In the genomic region with DNA sequence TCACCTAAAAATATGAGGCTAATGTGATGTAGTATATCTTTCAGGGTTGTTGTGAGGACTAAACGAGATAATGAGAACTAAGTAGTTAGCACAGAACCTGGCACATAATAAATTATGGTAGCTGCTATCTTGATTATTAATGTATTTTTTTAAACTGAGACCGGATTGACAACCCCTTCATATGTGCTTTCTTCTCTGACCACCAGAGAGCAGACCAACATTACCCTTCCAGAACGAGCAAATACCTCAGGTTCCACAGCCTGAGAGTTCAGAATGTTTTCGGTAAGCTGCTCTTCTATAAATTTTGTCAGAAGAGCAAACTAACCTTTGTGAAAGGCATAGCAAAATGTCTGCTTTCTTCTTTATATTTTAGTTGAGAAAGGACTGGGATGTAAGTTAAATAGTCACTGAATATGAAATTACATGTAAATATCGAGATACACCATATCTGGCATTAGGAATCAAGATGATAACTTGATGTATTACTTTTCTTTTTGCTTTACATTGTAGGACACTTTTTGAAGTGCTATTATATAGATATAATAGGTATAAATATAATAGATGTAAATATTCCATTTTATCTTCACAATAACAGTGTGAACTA, we compare ENCODE assay signal across 8 cellular contexts. TPM values are rescaled to one million over a fixed set of nuclear protein-coding genes. Genes with fewer than 3 reads are reported as not detected.
DNase-seq lines count a peak whose midpoint lies in the region; TF ChIP-seq lines count a peak whose summit lies in the region.

No MANE protein-coding gene starts in this region.

- peak overlapping the region in 8 of 11 experiments; percentile 30 to 70 (median 45); a peak in 13 of 22 replicates for H3K4me2 ChIP-seq in BLaER1 treated with 17β-estradiol and CSF1 and Interleukin-3, amounts not matched to agents 10 nM and 100 nM

- TF ChIP-seq POLR2A in prostate gland (IDR thresholded peaks at IDR 0.05) = no peak

- no peak overlapping the region for H3K9ac ChIP-seq in BLaER1 treated with 17β-estradiol and CSF1 and Interleukin-3, amounts not matched to agents 10 nM and 100 nM

- H4K20me1 ChIP-seq in BLaER1 treated with 17β-estradiol and CSF1 and Interleukin-3, amounts not matched to agents 10 nM and 100 nM = no peaks in the 10 kb centered on the region

- intact Hi-C loops in prostate gland (cut with DNase I) = no loop called here

- no peaks in the 10 kb centered on the region for H3K27me3 ChIP-seq in BLaER1 treated with 17β-estradiol and CSF1 and Interleukin-3, amounts not matched to agents 10 nM and 100 nM
- no peaks in the 10 kb centered on the region for H3K27me3 ChIP-seq in prostate gland (replicated peaks; ENCODE audit: insufficient read depth)
- no peaks in the 10 kb centered on the region for H3K27me3 ChIP-seq in MG63

- H3K9me3 ChIP-seq in BLaER1 treated with 17β-estradiol and CSF1 and Interleukin-3, amounts not matched to agents 10 nM and 100 nM (replicated peaks in 1 of 11) = no peaks in the 10 kb centered on the region
- H3K9me3 ChIP-seq in prostate gland (no peaks in the 10 kb centered on the region), MG63 (no peaks in the 10 kb centered on the region)

- TF ChIP-seq CTCF in GM10248 (IDR thresholded peaks at IDR 0.05; ENCODE audit: control extremely low read depth, extremely low read depth, low read depth, missing control alignments) (peak; percentile 61), LNCAP (IDR thresholded peaks at IDR 0.05) (peak; percentile 55), VCaP (conservative IDR thresholded peaks at IDR 0.05) (peak; percentile 91), fibroblast of mammary gland (conservative IDR thresholded peaks at IDR 0.05; ENCODE audit: control insufficient read depth, insufficient read depth, low read depth, low read length) (peak; percentile 67), prostate gland (IDR thresholded peaks at IDR 0.05) (peak in 3 of 4 experiments; percentile 38 to 61 (median 60))

- DNase-seq in GM10248 (ENCODE audit: extremely low spot score) (peak; percentile 26), fibroblast of mammary gland (ENCODE audit: low read depth) (peak; percentile 64), prostate gland (ENCODE audit: low spot score) (no peak), NOMO-1 (lab: John Stamatoyannopoulos, UW; ENCODE audit: unreplicated experiment in 2 of 2) (no peak), MG63 (no peak)

- CTCF ChIA-PET in GM10248 (lab: Yijun Ruan, JAX) = interaction anchor here (0.6 to 7.7 kb wide), 30 partner anchors 12 to 702 kb away, joined by 3 to 99 read pairs (median 4); partner anchors contain the start of genes BPGM and CYREN

- POLR2A ChIA-PET in GM10248 (lab: Yijun Ruan, JAX) = no interaction called here

- peaks cover 0 to 12% (median 7%) of the 10 kb centered on the region in 10 experiments; a peak in 14 of 20 replicates for H3K4me1 ChIP-seq in BLaER1 treated with 17β-estradiol and CSF1 and Interleukin-3, amounts not matched to agents 10 nM and 100 nM
- no peaks in the 10 kb centered on the region for H3K4me1 ChIP-seq in prostate gland (replicated peaks)

- H3K27ac ChIP-seq in BLaER1 treated with 17β-estradiol and CSF1 and Interleukin-3, amounts not matched to agents 10 nM and 100 nM = no peak overlapping the region
- H3K27ac ChIP-seq in VCaP (no peak overlapping the region), prostate gland (no peak overlapping the region)

- WGBS in prostate gland = 25% methylated on average over 5 of the region's 5 CpGs

- no peaks in the 10 kb centered on the region for H3K36me3 ChIP-seq in BLaER1 treated with 17β-estradiol and CSF1 and Interleukin-3, amounts not matched to agents 10 nM and 100 nM
- no peaks in the 10 kb centered on the region for H3K36me3 ChIP-seq in prostate gland
- H3K36me3 ChIP-seq in MG63 = no peaks in the 10 kb centered on the region

- H3K4me3 ChIP-seq in BLaER1 treated with 17β-estradiol and CSF1 and Interleukin-3, amounts not matched to agents 10 nM and 100 nM = no peak overlapping the region
- H3K4me3 ChIP-seq in fibroblast of mammary gland (ENCODE audit: control insufficient read depth, low read depth, low read length) (no peak overlapping the region), prostate gland (no peak overlapping the region), MG63 (no peak overlapping the region)

RNA-seq across cellular contexts. Expression of gene BPGM, which starts 13.6 kb away (rescaled TPM):
- total RNA-seq in prostate gland = 10 to 100 TPM; 18.3 to 18.7 TPM
- 8.7 and 9.6 TPM in 2 replicates for total RNA-seq in MG63 (2014; rRNA removed; shearing (Covaris generic); ENCODE audit: low replicate concordance)

Comparison
In these comparisons a context has a peak if more than half of its experiments do, and no peak if none do; other contexts are left out.
1. DNase-seq: peak in GM10248 (single experiment) and fibroblast of mammary gland (single experiment); none in prostate gland (single experiment), NOMO-1 (0 of 2) and MG63 (single experiment).
2. Peak in every context shown above with its lines, with median percentiles within 50 percentile points of each other: CTCF ChIP-seq.